In the genomic region with DNA sequence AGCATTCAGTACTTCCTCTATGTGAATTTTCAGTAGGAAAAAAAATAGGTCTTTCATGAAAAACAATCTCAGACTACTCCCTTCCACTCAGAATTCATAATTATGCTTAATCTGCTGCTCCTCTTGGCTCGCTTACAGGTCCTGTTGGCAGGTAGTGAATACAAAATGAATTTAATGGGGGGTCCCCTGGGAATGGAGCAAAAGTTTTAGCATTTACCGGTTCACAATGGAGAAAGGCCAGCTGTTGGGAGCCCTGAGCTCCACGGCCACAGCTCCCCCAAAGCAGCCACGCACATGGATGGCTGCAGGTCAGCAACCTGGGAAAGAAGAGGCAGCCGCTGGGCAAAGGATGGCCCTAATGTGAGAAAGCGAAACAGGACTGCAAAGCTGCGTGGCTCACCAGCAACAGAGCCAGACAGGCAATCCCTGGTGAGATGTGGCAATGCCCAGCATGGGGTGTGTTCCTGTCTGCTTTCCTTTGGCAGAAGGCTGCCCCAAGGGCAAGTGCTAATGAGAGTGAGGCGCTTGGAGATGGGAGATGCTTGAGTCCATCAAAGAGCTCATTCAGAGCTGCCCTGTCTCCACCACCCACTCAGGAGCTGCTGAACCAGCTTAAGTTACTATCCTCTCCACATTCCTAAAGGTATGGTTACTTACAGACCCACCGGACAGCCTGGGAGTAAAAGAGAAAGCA, we compare ENCODE assay signal across 11 cellular contexts.
A peak's percentile ranks its signal among the peaks of the same experiment; 100 is the strongest.
DNase-seq lines count a peak whose midpoint lies in the region; ATAC-seq and TF ChIP-seq lines count a peak whose summit lies in the region.
"Had no signal": no experiment of that assay in that cellular context is flagged by ENCODE, and none has a peak within 500 bp of the region (broad histone marks: within the 10 kb centered on the region; RNA-seq: fewer than 3 reads in every experiment).

No MANE protein-coding gene starts in this region.

- H3K79me2 ChIP-seq in SK-N-SH (ENCODE audit: insufficient read depth): no peaks in the 10 kb centered on the region

- no peak overlapping the region for H3K27ac Mint-ChIP-seq in endodermal cell
- no peak overlapping the region for H3K27ac Mint-ChIP-seq in T-cell

- CTCF ChIA-PET in SK-N-SH (lab: Yijun Ruan, JAX) (no interaction called here), T-cell (lab: Charles Lee) (no interaction called here)

- no peak for TF ChIP-seq RAD21 in SK-N-SH (IDR thresholded peaks at IDR 0.05; ENCODE audit: low read length)

- no peak overlapping the region for H3K4me2 ChIP-seq in SK-N-SH

- ATAC-seq in SK-N-SH treated with all-trans-retinoic acid at 6 μM for 48 hours: peak; percentile 39; the same call in 2 of the 3 replicates
- ATAC-seq in T-cell (replicated peaks in 1 of 4): no peak
- no peak for ATAC-seq in GM21423 (IDR thresholded peaks at IDR 0.05; ENCODE audit: unreplicated experiment)

- H3K4me3 ChIP-seq in SK-N-SH (ENCODE audit: low read depth in 2 of 2, low read length in 1 of 2) (no peak overlapping the region), endodermal cell (ENCODE audit: low read length) (no peak overlapping the region), subcutaneous abdominal adipose tissue (ENCODE audit: low read depth in 1 of 5, low read length in 5 of 5) (peak overlapping the region in 3 of 5 donors; percentile 13 to 38 (median 18))
- H3K4me3 ChIP-seq: right lobe of liver had no signal

- H3K27ac ChIP-seq in SK-N-SH (ENCODE audit: low read depth in 2 of 2, low read length in 1 of 2) (no peak overlapping the region), endodermal cell (ENCODE audit: low read depth, low read length) (peak overlapping the region; percentile 19), subcutaneous abdominal adipose tissue (ENCODE audit: low read depth, low read length) (no peak overlapping the region)
- H3K27ac ChIP-seq: right lobe of liver had no signal

- H3K27me3 Mint-ChIP-seq in endodermal cell (ENCODE audit: insufficient read depth) (no peaks in the 10 kb centered on the region), T-cell (peaks cover 7 to 8% of the 10 kb centered on the region in 2 donors)

- H2AFZ ChIP-seq in SK-N-SH (ENCODE audit: low read depth): no peak overlapping the region

- H3K9me3 Mint-ChIP-seq in endodermal cell: peaks cover 24% of the 10 kb centered on the region
- peaks cover 7 to 10% (median 8%) of the 10 kb centered on the region in 3 donors for H3K9me3 Mint-ChIP-seq in T-cell

- no peak for DNase-seq in SK-N-SH
- DNase-seq in NCI-H345 treated with DMSO at 0.1 percent for 48 hours (lab: John Stamatoyannopoulos, UW; ENCODE audit: unreplicated experiment): peak; percentile 54
- peak; percentile 70 for DNase-seq in endodermal cell
- no peak for DNase-seq in T-cell
- DNase-seq in putamen (ENCODE audit: low spot score): no peak
- DNase-seq: central memory CD4-positive, alpha-beta T cell; mesenchymal stem cell; right lobe of liver had no signal

- H3F3A ChIP-seq in SK-N-SH (replicated peaks; ENCODE audit: insufficient read depth): no peaks in the 10 kb centered on the region

- no peaks in the 10 kb centered on the region; a peak in 1 of 4 replicates for H3K4me1 ChIP-seq in SK-N-SH (ENCODE audit: control insufficient read depth in 1 of 2, insufficient read depth in 2 of 2, low read depth in 1 of 2, low read length in 1 of 2)
- no peaks in the 10 kb centered on the region for H3K4me1 ChIP-seq in endodermal cell (ENCODE audit: control insufficient read depth, insufficient read depth, low read length)
- peaks cover 0 to 9% (median 4%) of the 10 kb centered on the region in 5 donors for H3K4me1 ChIP-seq in subcutaneous abdominal adipose tissue (ENCODE audit: control insufficient read depth in 5 of 5, insufficient read depth in 5 of 5, low read length in 5 of 5)
- H3K4me1 ChIP-seq: right lobe of liver had no signal

- TF ChIP-seq CTCF in SK-N-SH (IDR thresholded peaks at IDR 0.05) (no peak), endodermal cell (conservative IDR thresholded peaks at IDR 0.05) (no peak)

- peaks cover 6% of the 10 kb centered on the region for H3K36me3 Mint-ChIP-seq in endodermal cell (ENCODE audit: low read depth)
- H3K36me3 Mint-ChIP-seq in T-cell: no peaks in the 10 kb centered on the region

- H3K4me3 Mint-ChIP-seq in endodermal cell (no peak overlapping the region), T-cell (no peak overlapping the region)

- H3K27me3 ChIP-seq in SK-N-SH (ENCODE audit: insufficient read depth) (no peaks in the 10 kb centered on the region; the same call in 1 of the 2 replicates), endodermal cell (ENCODE audit: control insufficient read depth, insufficient read depth, low read length, poor library complexity, severe bottlenecking) (no peaks in the 10 kb centered on the region), subcutaneous abdominal adipose tissue (ENCODE audit: control insufficient read depth in 5 of 5, insufficient read depth in 4 of 5, low read length in 5 of 5) (peaks cover 0 to 6% (median 0%) of the 10 kb centered on the region in 5 donors)
- H3K27me3 ChIP-seq: right lobe of liver had no signal

- TF ChIP-seq EP300 in SK-N-SH (IDR thresholded peaks at IDR 0.05; ENCODE audit: borderline replicate concordance in 1 of 2, low read depth in 1 of 2, low read length in 1 of 2): no peak

- H3K9me2 ChIP-seq in SK-N-SH: no peaks in the 10 kb centered on the region

- no peaks in the 10 kb centered on the region for H4K20me1 ChIP-seq in SK-N-SH (ENCODE audit: insufficient read depth)

- no peaks in the 10 kb centered on the region for H3K9me3 ChIP-seq in SK-N-SH
- H3K9me3 ChIP-seq in endodermal cell (ENCODE audit: control insufficient read depth, low read length): peaks cover 18% of the 10 kb centered on the region
- H3K9me3 ChIP-seq in subcutaneous abdominal adipose tissue (ENCODE audit: control insufficient read depth in 5 of 5, low read length in 5 of 5): peaks cover 0 to 2% (median 0%) of the 10 kb centered on the region in 5 donors
- H3K9me3 ChIP-seq: right lobe of liver had no signal

- H3K36me3 ChIP-seq in SK-N-SH (replicated peaks in 1 of 2; ENCODE audit: control insufficient read depth in 1 of 2, insufficient read depth in 2 of 2, low read length in 1 of 2) (no peaks in the 10 kb centered on the region), endodermal cell (ENCODE audit: control insufficient read depth, insufficient read depth, low read length) (no peaks in the 10 kb centered on the region), subcutaneous abdominal adipose tissue (ENCODE audit: control insufficient read depth in 5 of 5, insufficient read depth in 5 of 5, low read length in 5 of 5) (no peaks in the 10 kb centered on the region)
- H3K36me3 ChIP-seq: right lobe of liver had no signal

- 4% methylated on average over 7 of the region's 9 CpGs for WGBS in SK-N-SH (ENCODE audit: low lambda C conversion rate)
- WGBS in endodermal cell (ENCODE audit: insufficient coverage in 1 of 2, insufficient read length in 1 of 2), 2 experiments: 80 to 92% methylated on average over 4 to 9 of the region's 9 CpGs

- H3K4me1 Mint-ChIP-seq in endodermal cell: no peaks in the 10 kb centered on the region
- H3K4me1 Mint-ChIP-seq in T-cell: no peaks in the 10 kb centered on the region

- POLR2A ChIA-PET in SK-N-SH (lab: Yijun Ruan, JAX) (no interaction called here), T-cell (lab: Charles Lee) (no interaction called here)

- H3K9ac ChIP-seq in SK-N-SH (no peak overlapping the region), endodermal cell (ENCODE audit: extremely low read depth, low read length, poor library complexity, severe bottlenecking) (no peak overlapping the region), subcutaneous abdominal adipose tissue (ENCODE audit: low read length in 5 of 5) (no peak overlapping the region)

TF ChIP-seq in SK-N-SH treated with all-trans-retinoic acid at 6 μM for 48 hours, 23 proteins besides CTCF, POLR2A, EP300 and RAD21 (continues in another document):
- no peak for TF ChIP-seq SNAI2 (CRISPR knock-in tag; IDR thresholded peaks at IDR 0.05)
- no peak for TF ChIP-seq ZNF565 (CRISPR knock-in tag; conservative IDR thresholded peaks at IDR 0.05; ENCODE audit: low read depth)
- TF ChIP-seq, protein P1, sequence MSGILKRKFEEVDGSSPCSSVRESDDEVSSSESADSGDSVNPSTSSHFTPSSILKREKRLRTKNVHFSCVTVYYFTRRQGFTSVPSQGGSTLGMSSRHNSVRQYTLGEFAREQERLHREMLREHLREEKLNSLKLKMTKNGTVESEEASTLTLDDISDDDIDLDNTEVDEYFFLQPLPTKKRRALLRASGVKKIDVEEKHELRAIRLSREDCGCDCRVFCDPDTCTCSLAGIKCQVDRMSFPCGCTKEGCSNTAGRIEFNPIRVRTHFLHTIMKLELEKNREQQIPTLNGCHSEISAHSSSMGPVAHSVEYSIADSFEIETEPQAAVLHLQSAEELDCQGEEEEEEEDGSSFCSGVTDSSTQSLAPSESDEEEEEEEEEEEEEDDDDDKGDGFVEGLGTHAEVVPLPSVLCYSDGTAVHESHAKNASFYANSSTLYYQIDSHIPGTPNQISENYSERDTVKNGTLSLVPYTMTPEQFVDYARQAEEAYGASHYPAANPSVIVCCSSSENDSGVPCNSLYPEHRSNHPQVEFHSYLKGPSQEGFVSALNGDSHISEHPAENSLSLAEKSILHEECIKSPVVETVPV (CRISPR knock-in tag; IDR thresholded peaks at IDR 0.05): no peak

TF ChIP-seq in SK-N-SH, 30 proteins besides CTCF, POLR2A, EP300 and RAD21 (continues in another document):
- TF ChIP-seq, protein P2, sequence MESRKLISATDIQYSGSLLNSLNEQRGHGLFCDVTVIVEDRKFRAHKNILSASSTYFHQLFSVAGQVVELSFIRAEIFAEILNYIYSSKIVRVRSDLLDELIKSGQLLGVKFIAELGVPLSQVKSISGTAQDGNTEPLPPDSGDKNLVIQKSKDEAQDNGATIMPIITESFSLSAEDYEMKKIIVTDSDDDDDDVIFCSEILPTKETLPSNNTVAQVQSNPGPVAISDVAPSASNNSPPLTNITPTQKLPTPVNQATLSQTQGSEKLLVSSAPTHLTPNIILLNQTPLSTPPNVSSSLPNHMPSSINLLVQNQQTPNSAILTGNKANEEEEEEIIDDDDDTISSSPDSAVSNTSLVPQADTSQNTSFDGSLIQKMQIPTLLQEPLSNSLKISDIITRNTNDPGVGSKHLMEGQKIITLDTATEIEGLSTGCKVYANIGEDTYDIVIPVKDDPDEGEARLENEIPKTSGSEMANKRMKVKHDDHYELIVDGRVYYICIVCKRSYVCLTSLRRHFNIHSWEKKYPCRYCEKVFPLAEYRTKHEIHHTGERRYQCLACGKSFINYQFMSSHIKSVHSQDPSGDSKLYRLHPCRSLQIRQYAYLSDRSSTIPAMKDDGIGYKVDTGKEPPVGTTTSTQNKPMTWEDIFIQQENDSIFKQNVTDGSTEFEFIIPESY (IDR thresholded peaks at IDR 0.05; ENCODE audit: borderline replicate concordance, low read depth): no peak
- TF ChIP-seq GATA2 (CRISPR knock-in tag; IDR thresholded peaks at IDR 0.05): no peak
- TF ChIP-seq, protein P3, sequence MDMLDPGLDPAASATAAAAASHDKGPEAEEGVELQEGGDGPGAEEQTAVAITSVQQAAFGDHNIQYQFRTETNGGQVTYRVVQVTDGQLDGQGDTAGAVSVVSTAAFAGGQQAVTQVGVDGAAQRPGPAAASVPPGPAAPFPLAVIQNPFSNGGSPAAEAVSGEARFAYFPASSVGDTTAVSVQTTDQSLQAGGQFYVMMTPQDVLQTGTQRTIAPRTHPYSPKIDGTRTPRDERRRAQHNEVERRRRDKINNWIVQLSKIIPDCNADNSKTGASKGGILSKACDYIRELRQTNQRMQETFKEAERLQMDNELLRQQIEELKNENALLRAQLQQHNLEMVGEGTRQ (IDR thresholded peaks at IDR 0.05; ENCODE audit: borderline replicate concordance, low read depth, low read length): no peak

Comparison
In these comparisons a context has a peak if more than half of its experiments do, and no peak if none do; other contexts are left out.
1. DNase-seq: peak in NCI-H345 treated with DMSO at 0.1 percent for 48 hours (single experiment) and endodermal cell (single experiment); none in SK-N-SH (single experiment), T-cell (0 of 34) and putamen (single experiment).
2. H3K4me3 ChIP-seq: peak in subcutaneous abdominal adipose tissue (3 of 5); none in SK-N-SH (0 of 2) and endodermal cell (single experiment).